Comparison of ENCODE assay signal across 27 cellular contexts in the genomic region with DNA sequence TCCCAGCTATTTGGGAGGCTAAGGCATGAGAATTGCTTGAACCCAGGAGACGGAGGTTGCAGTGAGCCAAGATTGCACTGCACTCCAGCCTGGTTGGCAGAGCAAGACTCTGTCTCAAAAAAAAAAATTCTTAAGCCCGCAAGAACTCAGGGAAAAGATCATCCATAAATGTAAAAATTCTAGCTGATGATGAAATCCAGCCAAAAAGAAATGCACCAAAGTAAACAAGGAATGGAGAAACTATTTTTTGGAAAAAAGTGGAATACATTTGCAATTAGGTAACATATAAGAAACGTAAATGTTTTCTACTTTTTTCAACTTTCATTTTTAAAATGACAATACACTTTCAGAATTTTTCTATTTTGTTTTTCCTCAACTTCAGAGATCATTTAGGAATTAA.
DNase-seq lines count a peak whose midpoint lies in the region; ATAC-seq lines count a peak whose summit lies in the region.
"Had no signal": no experiment of that assay in that cellular context is flagged by ENCODE, and none has a peak within 500 bp of the region (broad histone marks: within the 10 kb centered on the region; RNA-seq: fewer than 3 reads in every experiment).

No MANE protein-coding gene starts in this region.

- H3K36me3 ChIP-seq in HUES48 (ENCODE audit: control insufficient read depth, insufficient read depth, low read length) = no peaks in the 10 kb centered on the region; the same call in none of the 2 replicates
- H3K36me3 ChIP-seq in CD4-positive, alpha-beta memory T cell (ENCODE audit: insufficient read depth, low read length) = no peaks in the 10 kb centered on the region
- H3K36me3 ChIP-seq: pancreas, transverse colon had no signal

- DNase-seq in activated T-cell treated with anti-CD3 and anti-CD28 coated beads, Interleukin-2, amount 50 U/mL, for 24 hours = no peak
- DNase-seq in activated T-cell treated with anti-CD3 and anti-CD28 coated beads, Interleukin-2, amount 50 U/mL, for 48 hours = no peak
- DNase-seq in immature natural killer cell (no peak), GM19240 (ENCODE audit: insufficient read length, low spot score) (no peak)
- DNase-seq in CD4-positive, alpha-beta memory T cell = no peak
- DNase-seq: activated CD4-positive, alpha-beta T cell treated with anti-CD3 and anti-CD28 coated beads, Interleukin-2, amount 50 U/mL, for 1 hour; activated CD8-positive, alpha-beta memory T cell treated with anti-CD3 and anti-CD28 coated beads, Interleukin-2, amount 50 U/mL, for 48 hours; Caco-2; caudate nucleus; DMS79; GDM1; HCEC 1CT; hippocampal formation; Kasumi-1; left colon; MV-4-11; NCI-H1436 treated with DMSO at 0.1 percent for 48 hours; pancreas; stimulated activated CD8-positive, alpha-beta memory T cell treated with anti-CD3 and anti-CD28 coated beads, Interleukin-4, amount 100 ng/mL, for 48 hours; transverse colon had no signal

- peaks cover 16% of the 10 kb centered on the region for H3K4me1 ChIP-seq in HUES48 (ENCODE audit: control insufficient read depth, insufficient read depth, low read length)
- peaks cover 33% of the 10 kb centered on the region for H3K4me1 ChIP-seq in CD4-positive, alpha-beta memory T cell (ENCODE audit: insufficient read depth, low read length)
- H3K4me1 ChIP-seq: BLaER1, Caco-2, transverse colon had no signal

- CTCF ChIA-PET in CD4-positive, alpha-beta memory T cell (lab: Charles Lee; ENCODE audit: partially characterized antibody) = interaction anchor here (0.8 to 1.2 kb wide), 2 partner anchors 33 to 35 kb away, joined by 4 read pairs; no protein-coding TSS in a partner anchor

- intact Hi-C loops in CD4-positive, alpha-beta memory T cell (cut with micrococcal nuclease) = no loop called here

- POLR2A ChIA-PET in CD4-positive, alpha-beta memory T cell (lab: Charles Lee; ENCODE audit: partially characterized antibody) = interaction anchor here (1.4 to 1.8 kb wide), 2 partner anchors 8 to 22 kb away, joined by 5 read pairs; no protein-coding TSS in a partner anchor

- H3K27ac ChIP-seq in HUES48 (ENCODE audit: low read depth, low read length) = peak overlapping the region; percentile 9
- no peak overlapping the region for H3K27ac ChIP-seq in CD4-positive, alpha-beta memory T cell (ENCODE audit: low read depth, low read length)
- H3K27ac ChIP-seq: BLaER1, pancreas, SK-N-MC, transverse colon had no signal

- no peak for ATAC-seq in GM21717 (IDR thresholded peaks at IDR 0.05; ENCODE audit: unreplicated experiment)
- ATAC-seq: left colon had no signal

- H3K4me1 Mint-ChIP-seq in activated T-cell treated with anti-CD3 and anti-CD28 coated beads, Interleukin-2, amount 50 U/mL, for 24 hours (ENCODE audit: low read depth) = peaks cover 83% of the 10 kb centered on the region
- peaks cover 66% of the 10 kb centered on the region for H3K4me1 Mint-ChIP-seq in activated naive CD8-positive, alpha-beta T cell (ENCODE audit: low read depth)
- H3K4me1 Mint-ChIP-seq in immature natural killer cell = peaks cover 64 to 71% of the 10 kb centered on the region in 2 donors
- H3K4me1 Mint-ChIP-seq in CD4-positive, alpha-beta memory T cell = peaks cover 38 to 69% (median 56%) of the 10 kb centered on the region in 4 donors

- H3K27me3 Mint-ChIP-seq in activated T-cell treated with anti-CD3 and anti-CD28 coated beads, Interleukin-2, amount 50 U/mL, for 24 hours = no peaks in the 10 kb centered on the region
- H3K27me3 Mint-ChIP-seq in activated naive CD8-positive, alpha-beta T cell = no peaks in the 10 kb centered on the region
- peaks cover 0 to 6% (median 0%) of the 10 kb centered on the region in 3 donors for H3K27me3 Mint-ChIP-seq in immature natural killer cell (ENCODE audit: low read depth in 3 of 3)
- H3K27me3 Mint-ChIP-seq in CD4-positive, alpha-beta memory T cell = no peaks in the 10 kb centered on the region

- peaks cover 56% of the 10 kb centered on the region for H3K36me3 Mint-ChIP-seq in activated T-cell treated with anti-CD3 and anti-CD28 coated beads, Interleukin-2, amount 50 U/mL, for 24 hours (ENCODE audit: low read depth)
- peaks cover 8% of the 10 kb centered on the region for H3K36me3 Mint-ChIP-seq in activated naive CD8-positive, alpha-beta T cell
- peaks cover 0 to 8% (median 4%) of the 10 kb centered on the region in 3 donors for H3K36me3 Mint-ChIP-seq in immature natural killer cell
- peaks cover 7 to 16% of the 10 kb centered on the region in 2 donors for H3K36me3 Mint-ChIP-seq in CD4-positive, alpha-beta memory T cell

- peak overlapping the region; percentile 91 for H3K27ac Mint-ChIP-seq in activated T-cell treated with anti-CD3 and anti-CD28 coated beads, Interleukin-2, amount 50 U/mL, for 24 hours
- H3K27ac Mint-ChIP-seq in activated naive CD8-positive, alpha-beta T cell = peak overlapping the region; percentile 56
- peak overlapping the region in 5 of 6 donors; percentile 69 to 94 (median 79) for H3K27ac Mint-ChIP-seq in immature natural killer cell
- H3K27ac Mint-ChIP-seq in CD4-positive, alpha-beta memory T cell = peak overlapping the region in 2 of 7 donors; percentile 71 to 79

- peak overlapping the region; percentile 54 for H3K4me3 Mint-ChIP-seq in activated T-cell treated with anti-CD3 and anti-CD28 coated beads, Interleukin-2, amount 50 U/mL, for 24 hours
- H3K4me3 Mint-ChIP-seq in activated naive CD8-positive, alpha-beta T cell = peak overlapping the region; percentile 23
- no peak overlapping the region for H3K4me3 Mint-ChIP-seq in immature natural killer cell
- peak overlapping the region in 4 of 8 donors; percentile 35 to 76 (median 51) for H3K4me3 Mint-ChIP-seq in CD4-positive, alpha-beta memory T cell
- H3K4me3 Mint-ChIP-seq: neural crest cell had no signal

- H3K4me3 ChIP-seq in HUES48 (ENCODE audit: low read depth, low read length) = no peak overlapping the region
- H3K4me3 ChIP-seq in CD4-positive, alpha-beta memory T cell (ENCODE audit: low read length in 2 of 2) = no peak overlapping the region
- H3K4me3 ChIP-seq: BLaER1, pancreas, SK-N-MC, smooth muscle cell, transverse colon had no signal

- no peaks in the 10 kb centered on the region for H3K9me3 ChIP-seq in HUES48 (ENCODE audit: control insufficient read depth, insufficient read depth, low read length)
- H3K9me3 ChIP-seq in CD4-positive, alpha-beta memory T cell (ENCODE audit: control insufficient read depth in 1 of 2, low read length in 2 of 2) = no peaks in the 10 kb centered on the region
- H3K9me3 ChIP-seq: BLaER1, Caco-2, pancreas, transverse colon had no signal

- H3K9me3 Mint-ChIP-seq in activated T-cell treated with anti-CD3 and anti-CD28 coated beads, Interleukin-2, amount 50 U/mL, for 24 hours = peaks cover 2% of the 10 kb centered on the region
- H3K9me3 Mint-ChIP-seq in activated naive CD8-positive, alpha-beta T cell (ENCODE audit: low read depth) = no peaks in the 10 kb centered on the region
- H3K9me3 Mint-ChIP-seq in immature natural killer cell = no peaks in the 10 kb centered on the region
- H3K9me3 Mint-ChIP-seq in CD4-positive, alpha-beta memory T cell = peaks cover 0 to 2% (median 0%) of the 10 kb centered on the region in 8 donors
- H3K9me3 Mint-ChIP-seq: neural crest cell had no signal

- H3K27me3 ChIP-seq in HUES48 (ENCODE audit: control insufficient read depth, insufficient read depth, low read length) = no peaks in the 10 kb centered on the region
- no peaks in the 10 kb centered on the region for H3K27me3 ChIP-seq in CD4-positive, alpha-beta memory T cell (ENCODE audit: insufficient read depth, low read length)
- H3K27me3 ChIP-seq: BLaER1, pancreas, transverse colon had no signal

- no peak overlapping the region for H3K9ac ChIP-seq in HUES48 (ENCODE audit: low read depth, low read length)
- H3K9ac ChIP-seq: BLaER1 had no signal

Comparison
In these comparisons a context has a peak if more than half of its experiments do, and no peak if none do; other contexts are left out.
1. H3K4me3 Mint-ChIP-seq: peak in activated T-cell treated with anti-CD3 and anti-CD28 coated beads, Interleukin-2, amount 50 U/mL, for 24 hours (single experiment) and activated naive CD8-positive, alpha-beta T cell (single experiment); none in immature natural killer cell (0 of 5).